In genomic region chr16:24499193-24499814, GRCh38 we compare ENCODE assay signal across 1 cellular context.
TF ChIP-seq lines count a peak whose summit lies in the region.

No MANE protein-coding gene starts in this region.

TF ChIP-seq in HCT116, 20 proteins besides CTCF, POLR2A, EP300 and RAD21 (continued from another document):
- TF ChIP-seq POLR2AphosphoS5 (IDR thresholded peaks at IDR 0.05; ENCODE audit: low read depth, low read length) (no peak), EGR1 (IDR thresholded peaks at IDR 0.05; ENCODE audit: low read depth) (no peak), FOSL1 (IDR thresholded peaks at IDR 0.05; ENCODE audit: low read depth) (no peak), SIN3A (IDR thresholded peaks at IDR 0.05; ENCODE audit: low read depth) (no peak)
